In genomic region chr19:11295180-11295579, GRCh38 we compare ENCODE assay signal across 20 cellular contexts. TPM values are rescaled to one million over a fixed set of nuclear protein-coding genes. Genes with fewer than 3 reads are reported as not detected.
DNase-seq lines count a peak whose midpoint lies in the region; ATAC-seq, FAIRE-seq and TF ChIP-seq lines count a peak whose summit lies in the region.
"Had no signal": no experiment of that assay in that cellular context is flagged by ENCODE, and none has a peak within 500 bp of the region (broad histone marks: within the 10 kb centered on the region; RNA-seq: fewer than 3 reads in every experiment).

No MANE protein-coding gene starts in this region.

- FAIRE-seq in K562 (lab: Jason Lieb, UNC): no peak
- FAIRE-seq: A204.1, GM12892, GM18507 had no signal

- no TSS peak for BruUV-seq in K562 (replicated peaks; lab: Mats Ljungman, UMichigan)

- H3K4me3 Mint-ChIP-seq in CD14-positive monocyte: no peak overlapping the region
- H3K4me3 Mint-ChIP-seq: CD4-positive, alpha-beta memory T cell; GM23338 had no signal

- H3K9ac ChIP-seq in BLaER1 treated with 17β-estradiol and CSF1 and Interleukin-3, amounts not matched to agents 10 nM and 100 nM: peak overlapping the region in 2 of 11 experiments; percentile 9 to 62; a peak in 2 of 22 replicates
- H3K9ac ChIP-seq in K562 (ENCODE audit: insufficient read depth in 1 of 2, low read depth in 2 of 2, low read length in 2 of 2): no peak overlapping the region

- ATAC-seq in K562: no peak
- ATAC-seq: GM23338 had no signal

- no peaks in the 10 kb centered on the region for H3K36me3 ChIP-seq in BLaER1 treated with 17β-estradiol and CSF1 and Interleukin-3, amounts not matched to agents 10 nM and 100 nM
- H3K36me3 ChIP-seq in K562 (ENCODE audit: control insufficient read depth, insufficient read depth, low read length) (no peaks in the 10 kb centered on the region), neutrophil (peaks cover 19% of the 10 kb centered on the region)
- H3K36me3 ChIP-seq: BE2C had no signal

- peaks cover under 1 to 3% of the 10 kb centered on the region in 2 donors for H3K36me3 Mint-ChIP-seq in CD14-positive monocyte
- H3K36me3 Mint-ChIP-seq: CD4-positive, alpha-beta memory T cell had no signal

- no peak overlapping the region for H3K4me3 ChIP-seq in BLaER1 treated with 17β-estradiol and CSF1 and Interleukin-3, amounts not matched to agents 10 nM and 100 nM
- H3K4me3 ChIP-seq in K562: no peak overlapping the region
- peak overlapping the region in 1 of 2 experiments; percentile 53 for H3K4me3 ChIP-seq in neutrophil (ENCODE audit: low read depth in 1 of 2, low read length in 1 of 2)
- H3K4me3 ChIP-seq: GM23338 had no signal

- H3K27me3 ChIP-seq in BLaER1 treated with 17β-estradiol and CSF1 and Interleukin-3, amounts not matched to agents 10 nM and 100 nM: peaks cover 0 to 15% (median 0%) of the 10 kb centered on the region in 11 experiments; a peak in 3 of 22 replicates
- peaks cover 19 to 34% of the 10 kb centered on the region in 2 experiments; a peak in 4 of 5 replicates for H3K27me3 ChIP-seq in K562 (ENCODE audit: control insufficient read depth in 2 of 2, insufficient read depth in 2 of 2, low read length in 2 of 2)
- H3K27me3 ChIP-seq in neutrophil: no peaks in the 10 kb centered on the region
- H3K27me3 ChIP-seq: BE2C had no signal

- peaks cover 0 to 4% (median 2%) of the 10 kb centered on the region in 3 donors for H3K27me3 Mint-ChIP-seq in CD14-positive monocyte (ENCODE audit: low read depth in 3 of 3)

- TF ChIP-seq EP300 in K562 (IDR thresholded peaks at IDR 0.05; ENCODE audit: low read length): no peak

- H3K4me1 ChIP-seq in BLaER1 treated with 17β-estradiol and CSF1 and Interleukin-3, amounts not matched to agents 10 nM and 100 nM: peaks cover 14 to 84% (median 65%) of the 10 kb centered on the region in 10 experiments; a peak in 19 of 20 replicates
- H3K4me1 ChIP-seq in K562 (replicated peaks in 1 of 2; ENCODE audit: control insufficient read depth in 2 of 2, insufficient read depth in 2 of 2, low read length in 2 of 2) (peaks cover 0 to 14% of the 10 kb centered on the region in 2 experiments; a peak in 3 of 5 replicates), neutrophil (ENCODE audit: control insufficient read depth in 1 of 2, insufficient read depth in 1 of 2, low read depth in 1 of 2, low read length in 1 of 2) (peaks cover 63 to 71% of the 10 kb centered on the region in 2 experiments)
- H3K4me1 ChIP-seq: BE2C had no signal

- no peaks in the 10 kb centered on the region for H4K20me1 ChIP-seq in BLaER1 treated with 17β-estradiol and CSF1 and Interleukin-3, amounts not matched to agents 10 nM and 100 nM
- H4K20me1 ChIP-seq in K562 (replicated peaks; ENCODE audit: control insufficient read depth, insufficient read depth, low read length): 0 out of 2 replicates have a peak, but pooled peaks cover 2% of the 10 kb centered on the region

- no peaks in the 10 kb centered on the region for H3K9me1 ChIP-seq in K562 (ENCODE audit: control insufficient read depth, insufficient read depth, low read length)

- WGBS in K562 (ENCODE audit: insufficient coverage, low coverage, missing lambda C conversion rate): 44% methylated on average over 4 of the region's 4 CpGs

- no peaks in the 10 kb centered on the region for H3K9me3 ChIP-seq in BLaER1 treated with 17β-estradiol and CSF1 and Interleukin-3, amounts not matched to agents 10 nM and 100 nM (replicated peaks in 1 of 11)
- H3K9me3 ChIP-seq in K562 (replicated peaks; ENCODE audit: control insufficient read depth, insufficient read depth, low read depth, low read length) (no peaks in the 10 kb centered on the region), neutrophil (no peaks in the 10 kb centered on the region)
- H3K9me3 ChIP-seq: BE2C had no signal

- no peaks in the 10 kb centered on the region for H3K79me2 ChIP-seq in K562 (ENCODE audit: control insufficient read depth, insufficient read depth, low read length)

- H2AFZ ChIP-seq in K562 (ENCODE audit: low read depth, low read length): no peak overlapping the region

- peaks cover 67% of the 10 kb centered on the region for H3K4me1 Mint-ChIP-seq in CD14-positive monocyte

- CTCF ChIA-PET in K562 (lab: Yijun Ruan, JAX; ENCODE audit: low intra/inter-chr PET ratio): interaction anchor here (0.6 to 2.2 kb wide), 3 partner anchors 134 to 187 kb away, joined by 3 to 24 read pairs (median 15); no protein-coding TSS in a partner anchor

- TF ChIP-seq POLR2A in K562 (conservative IDR thresholded peaks at IDR 0.05): no peak

- intact Hi-C loops in CD14-positive monocyte (cut with micrococcal nuclease) (loop anchor here (2.0 to 10.0 kb wide), 4 partner anchors 37 to 270 kb away; partner anchors contain the start of gene RAB3D (in 1 of the 2)), K562 (cut with micrococcal nuclease) (loop anchor here (2.0 to 10.0 kb wide), 2 partner anchors 152 to 190 kb away; partner anchors contain the start of gene ELAVL3)

- TF ChIP-seq RAD21 in K562 (CRISPR knock-in tag; conservative IDR thresholded peaks at IDR 0.05 in 1 of 2, IDR thresholded peaks at IDR 0.05 in 1 of 2): no peak

- TF ChIP-seq CTCF in CD14-positive monocyte (IDR thresholded peaks at IDR 0.05) (no peak), K562 (IDR thresholded peaks at IDR 0.05 in 2 of 3, conservative IDR thresholded peaks at IDR 0.05 in 1 of 3; ENCODE audit: insufficient read depth in 2 of 3, low read depth in 1 of 3, low read length in 3 of 3) (no peak), neutrophil (IDR thresholded peaks at IDR 0.05) (no peak)

- in situ Hi-C loops in K562 (cut with MboI): loop anchor here (5.0 kb wide), 2 partner anchors 82 to 142 kb away; partner anchors contain the start of genes ODAD3 and PRKCSH

- H3K9me3 Mint-ChIP-seq in CD14-positive monocyte: peaks cover 0 to 2% (median 0%) of the 10 kb centered on the region in 7 donors
- H3K9me3 Mint-ChIP-seq: CD4-positive, alpha-beta memory T cell; GM23338 had no signal

- peak overlapping the region in 8 of 11 experiments; percentile 71 to 85 (median 76); a peak in 17 of 22 replicates for H3K4me2 ChIP-seq in BLaER1 treated with 17β-estradiol and CSF1 and Interleukin-3, amounts not matched to agents 10 nM and 100 nM
- no peak overlapping the region for H3K4me2 ChIP-seq in K562 (ENCODE audit: insufficient read depth, low read length)
- H3K4me2 ChIP-seq: GM23338 had no signal

- POLR2A ChIA-PET in K562 (lab: Yijun Ruan, JAX): interaction anchor here (1.2 kb wide), 1 partner anchor 16 kb away, joined by 3 read pairs; no protein-coding TSS in a partner anchor

- H3K27ac ChIP-seq in BLaER1 treated with 17β-estradiol and CSF1 and Interleukin-3, amounts not matched to agents 10 nM and 100 nM: peak overlapping the region in 9 of 11 experiments; percentile 38 to 79 (median 58); a peak in 15 of 22 replicates
- H3K27ac ChIP-seq in K562 (ENCODE audit: extremely low read depth, low read depth, low read length): no peak overlapping the region
- H3K27ac ChIP-seq in neutrophil: peak overlapping the region; percentile 91
- H3K27ac ChIP-seq: C4-2B had no signal

- H3K27ac Mint-ChIP-seq in CD14-positive monocyte: peak overlapping the region in 6 of 7 donors; percentile 33 to 97 (median 94)
- H3K27ac Mint-ChIP-seq: CD4-positive, alpha-beta memory T cell; GM23338 had no signal

- DNase-seq in CD14-positive monocyte (ENCODE audit: low spot score): no peak
- no peak for DNase-seq in K562 (ENCODE audit: extremely low read depth in 1 of 4, low spot score in 3 of 4)
- no peak for DNase-seq in T-helper 2 cell
- no peak for DNase-seq in NCI-H146 treated with DMSO at 0.1 percent for 48 hours (lab: John Stamatoyannopoulos, UW; ENCODE audit: unreplicated experiment)
- DNase-seq in stimulated activated CD4-positive, alpha-beta T cell treated with anti-CD3 and anti-CD28 coated beads, Interleukin-12 subunit alpha, Interleukin-12 subunit beta, amount 100 ng/mL, for 4 hours: no peak
- DNase-seq: ACHN; BE2C; CD4-positive, alpha-beta memory T cell; DMS153; DMS79; GDM1; H7 had no signal

RNA-seq across cellular contexts. Expression of gene TSPAN16, which starts 0.8 kb away (rescaled TPM):
- polyA plus RNA-seq in CD14-positive monocyte: under 1 TPM in 1 of 2 donors, not detected in 1; 0.31 TPM
- not detected in 2 replicates for total RNA-seq in K562 (2011; cell fraction: chromatin; rRNA removed; ENCODE audit: low replicate concordance)
- total RNA-seq in K562 (2011; cell fraction: nucleolus; rRNA removed): not detected in 2 replicates
- total RNA-seq in K562 (2011; cell fraction: nucleoplasm; rRNA removed): not detected in 2 replicates
- total RNA-seq in K562 (2014; rRNA removed): not detected in 2 replicates
- total RNA-seq in K562 (2014; rRNA removed; fragmentation: Illumina TruSeq; extraction: Trizol): not detected in 2 replicates
- total RNA-seq in K562 (2015; rRNA removed; fragmentation: Illumina TruSeq; extraction: Trizol): not detected in 2 replicates
- not detected in 2 replicates for total RNA-seq in K562 (2021)
- polyA plus RNA-seq in K562 (2011; rRNA removed): not detected in 2 replicates
- polyA plus RNA-seq in K562 (2011; cell fraction: cytosol; rRNA removed): not detected in 2 replicates
- polyA plus RNA-seq in K562 (2011; cell fraction: nucleus; rRNA removed): not detected in 2 replicates
- not detected in 2 replicates for polyA plus RNA-seq in K562 (2012)
- polyA plus RNA-seq in K562 (2014; fragmentation: Illumina TruSeq; extraction: Trizol): not detected in 2 replicates
- polyA plus RNA-seq in K562 (2014; fragmentation: Nextera tagmentation; extraction: Ambion mirVana): not detected
- polyA plus RNA-seq in K562 (2014; rRNA removed): not detected in 2 replicates
- not detected in 2 replicates for polyA minus RNA-seq in K562 (2011; rRNA and poly(A)+ RNA removed)
- not detected in 2 replicates for polyA minus RNA-seq in K562 (2011; cell fraction: cytosol; rRNA and poly(A)+ RNA removed)
- polyA minus RNA-seq in K562 (2011; cell fraction: nucleus; rRNA and poly(A)+ RNA removed): not detected in 2 replicates
- total RNA-seq: CD4-positive, alpha-beta memory T cell; Daoy; GM23338; H7 had no signal
- polyA plus RNA-seq: CD4-positive, alpha-beta memory T cell; GM23338 had no signal

RNA-seq across cellular contexts. Expression of gene DOCK6, which starts 32.9 kb away (rescaled TPM):
- under 1 TPM; 0.03 to 0.18 TPM for polyA plus RNA-seq in CD14-positive monocyte
- 79.9 and 184 TPM in 2 replicates for total RNA-seq in K562 (2011; cell fraction: chromatin; rRNA removed; ENCODE audit: low replicate concordance)
- 88.2 and 89.2 TPM in 2 replicates for total RNA-seq in K562 (2011; cell fraction: nucleolus; rRNA removed)
- total RNA-seq in K562 (2011; cell fraction: nucleoplasm; rRNA removed): 65.6 and 76.9 TPM in 2 replicates
- 3.8 and 5.7 TPM in 2 replicates for total RNA-seq in K562 (2014; rRNA removed)
- 2.0 and 2.4 TPM in 2 replicates for total RNA-seq in K562 (2014; rRNA removed; fragmentation: Illumina TruSeq; extraction: Trizol)
- 1.9 and 2.3 TPM in 2 replicates for total RNA-seq in K562 (2015; rRNA removed; fragmentation: Illumina TruSeq; extraction: Trizol)
- total RNA-seq in K562 (2021): 19.3 and 20.2 TPM in 2 replicates
- 7.0 and 14.5 TPM in 2 replicates for polyA plus RNA-seq in K562 (2011; rRNA removed)
- polyA plus RNA-seq in K562 (2011; cell fraction: cytosol; rRNA removed): 8.0 and 14.5 TPM in 2 replicates
- 78.6 and 79.9 TPM in 2 replicates for polyA plus RNA-seq in K562 (2011; cell fraction: nucleus; rRNA removed)
- 7.9 and 22.7 TPM in 2 replicates for polyA plus RNA-seq in K562 (2012)
- polyA plus RNA-seq in K562 (2014; fragmentation: Illumina TruSeq; extraction: Trizol): 4.4 and 7.3 TPM in 2 replicates
- polyA plus RNA-seq in K562 (2014; fragmentation: Nextera tagmentation; extraction: Ambion mirVana): under 1 TPM; 0.35 to 0.46 TPM
- polyA plus RNA-seq in K562 (2014; rRNA removed): 10.0 and 11.8 TPM in 2 replicates
- 5.3 and 5.8 TPM in 2 replicates for polyA minus RNA-seq in K562 (2011; rRNA and poly(A)+ RNA removed)
- polyA minus RNA-seq in K562 (2011; cell fraction: cytosol; rRNA and poly(A)+ RNA removed): 8.8 and 17.8 TPM in 2 replicates
- polyA minus RNA-seq in K562 (2011; cell fraction: nucleus; rRNA and poly(A)+ RNA removed): 15.8 and 20.2 TPM in 2 replicates
- polyA plus RNA-seq: CD4-positive, alpha-beta memory T cell had no signal

RNA-seq across cellular contexts. Expression of gene RAB3D, which starts 44.3 kb away (rescaled TPM):
- polyA plus RNA-seq in CD14-positive monocyte (10 to 100 TPM; 52.9 to 60.8 TPM), K562 (2011; rRNA removed) (3.0 and 3.8 TPM in 2 replicates), K562 (2014; fragmentation: Illumina TruSeq; extraction: Trizol) (0.89 and 1.4 TPM in 2 replicates), K562 (2014; fragmentation: Nextera tagmentation; extraction: Ambion mirVana) (1 to 10 TPM in 1 of 2 experiments, under 1 TPM in 1; 0.34 to 1.1 TPM), K562 (2014; rRNA removed) (1.5 and 1.9 TPM in 2 replicates)
- 3.0 and 8.8 TPM in 2 replicates for total RNA-seq in K562 (2011; cell fraction: chromatin; rRNA removed; ENCODE audit: low replicate concordance)
- 2.5 and 3.2 TPM in 2 replicates for total RNA-seq in K562 (2011; cell fraction: nucleolus; rRNA removed)
- 2.6 TPM in 2 replicates for total RNA-seq in K562 (2011; cell fraction: nucleoplasm; rRNA removed)
- total RNA-seq in K562 (2014; rRNA removed) (1.2 and 1.6 TPM in 2 replicates), K562 (2014; rRNA removed; fragmentation: Illumina TruSeq; extraction: Trizol) (1.3 and 1.4 TPM in 2 replicates), K562 (2015; rRNA removed; fragmentation: Illumina TruSeq; extraction: Trizol) (1.8 and 1.9 TPM in 2 replicates), K562 (2021) (3.3 and 4.5 TPM in 2 replicates)
- 2.6 and 3.9 TPM in 2 replicates for polyA plus RNA-seq in K562 (2011; cell fraction: cytosol; rRNA removed)
- 1.3 and 1.7 TPM in 2 replicates for polyA plus RNA-seq in K562 (2011; cell fraction: nucleus; rRNA removed)
- 1.1 and 2.3 TPM in 2 replicates for polyA plus RNA-seq in K562 (2012)
- polyA minus RNA-seq in K562 (2011; rRNA and poly(A)+ RNA removed): 7.1 and 8.6 TPM in 2 replicates
- 2.7 and 4.4 TPM in 2 replicates for polyA minus RNA-seq in K562 (2011; cell fraction: cytosol; rRNA and poly(A)+ RNA removed)
- polyA minus RNA-seq in K562 (2011; cell fraction: nucleus; rRNA and poly(A)+ RNA removed): 1.2 and 1.6 TPM in 2 replicates

RNA-seq across cellular contexts. Expression of gene TMEM205, which starts 50.9 kb away (rescaled TPM):
- polyA plus RNA-seq in CD14-positive monocyte (100 to 1,000 TPM; 252 to 335 TPM), K562 (2011; rRNA removed) (57.7 and 68.8 TPM in 2 replicates), K562 (2014; fragmentation: Illumina TruSeq; extraction: Trizol) (72.6 and 73.2 TPM in 2 replicates), K562 (2014; fragmentation: Nextera tagmentation; extraction: Ambion mirVana) (10 to 100 TPM; 21.3 to 27.3 TPM), K562 (2014; rRNA removed) (81.5 and 83.8 TPM in 2 replicates)
- total RNA-seq in K562 (2011; cell fraction: chromatin; rRNA removed; ENCODE audit: low replicate concordance): 24.9 and 71.9 TPM in 2 replicates
- total RNA-seq in K562 (2011; cell fraction: nucleolus; rRNA removed): 125 and 126 TPM in 2 replicates
- total RNA-seq in K562 (2011; cell fraction: nucleoplasm; rRNA removed): 67.8 and 77.4 TPM in 2 replicates
- total RNA-seq in K562 (2014; rRNA removed) (63.3 and 68.9 TPM in 2 replicates), K562 (2014; rRNA removed; fragmentation: Illumina TruSeq; extraction: Trizol) (21.2 and 26.1 TPM in 2 replicates), K562 (2015; rRNA removed; fragmentation: Illumina TruSeq; extraction: Trizol) (32.0 and 33.7 TPM in 2 replicates), K562 (2021) (44.1 and 45.6 TPM in 2 replicates)
- 179 and 221 TPM in 2 replicates for polyA plus RNA-seq in K562 (2011; cell fraction: cytosol; rRNA removed)
- 92.4 and 97.3 TPM in 2 replicates for polyA plus RNA-seq in K562 (2011; cell fraction: nucleus; rRNA removed)
- polyA plus RNA-seq in K562 (2012): 57.1 and 57.4 TPM in 2 replicates
- 30.4 and 35.1 TPM in 2 replicates for polyA minus RNA-seq in K562 (2011; rRNA and poly(A)+ RNA removed)
- 26.4 and 28.5 TPM in 2 replicates for polyA minus RNA-seq in K562 (2011; cell fraction: cytosol; rRNA and poly(A)+ RNA removed)
- 4.7 and 11.6 TPM in 2 replicates for polyA minus RNA-seq in K562 (2011; cell fraction: nucleus; rRNA and poly(A)+ RNA removed)

RNA-seq across cellular contexts. Expression of gene CCDC159, which starts 51.1 kb away (rescaled TPM):
- polyA plus RNA-seq in CD14-positive monocyte: 10 to 100 TPM; 37.1 to 38.3 TPM
- 35.6 and 69.3 TPM in 2 replicates for total RNA-seq in K562 (2011; cell fraction: chromatin; rRNA removed; ENCODE audit: low replicate concordance)
- total RNA-seq in K562 (2011; cell fraction: nucleolus; rRNA removed): 24.6 and 29.0 TPM in 2 replicates
- total RNA-seq in K562 (2011; cell fraction: nucleoplasm; rRNA removed): 35.5 and 35.6 TPM in 2 replicates
- total RNA-seq in K562 (2014; rRNA removed): 3.6 and 3.7 TPM in 2 replicates
- total RNA-seq in K562 (2014; rRNA removed; fragmentation: Illumina TruSeq; extraction: Trizol): 3.1 and 3.9 TPM in 2 replicates
- total RNA-seq in K562 (2015; rRNA removed; fragmentation: Illumina TruSeq; extraction: Trizol): 3.9 and 4.7 TPM in 2 replicates
- 5.9 and 7.6 TPM in 2 replicates for total RNA-seq in K562 (2021)
- 6.8 and 9.4 TPM in 2 replicates for polyA plus RNA-seq in K562 (2011; rRNA removed)
- 5.8 and 5.9 TPM in 2 replicates for polyA plus RNA-seq in K562 (2011; cell fraction: cytosol; rRNA removed)
- polyA plus RNA-seq in K562 (2011; cell fraction: nucleus; rRNA removed): 52.3 and 65.7 TPM in 2 replicates
- polyA plus RNA-seq in K562 (2012): 13.1 and 29.9 TPM in 2 replicates
- 8.9 and 10.1 TPM in 2 replicates for polyA plus RNA-seq in K562 (2014; fragmentation: Illumina TruSeq; extraction: Trizol)
- 1 to 10 TPM in 1 of 2 experiments, under 1 TPM in 1; 0.68 to 2.5 TPM for polyA plus RNA-seq in K562 (2014; fragmentation: Nextera tagmentation; extraction: Ambion mirVana)
- 6.8 and 8.6 TPM in 2 replicates for polyA plus RNA-seq in K562 (2014; rRNA removed)
- polyA minus RNA-seq in K562 (2011; rRNA and poly(A)+ RNA removed): 2.1 and 3.3 TPM in 2 replicates
- not detected in 2 replicates for polyA minus RNA-seq in K562 (2011; cell fraction: cytosol; rRNA and poly(A)+ RNA removed)
- 14.4 and 14.7 TPM in 2 replicates for polyA minus RNA-seq in K562 (2011; cell fraction: nucleus; rRNA and poly(A)+ RNA removed)

Comparison
In these comparisons a context has a peak if more than half of its experiments do, and no peak if none do; other contexts are left out.
1. RNA of gene RAB3D, which starts 44.3 kb away (polyA plus RNA-seq): 52.9 to 60.8 TPM in CD14-positive monocyte; 0.34 to 3.9 TPM in K562; every median in the first group is over 10 times any median in the second.